ENCODE assay signal across 1 cellular context in the genomic region with DNA sequence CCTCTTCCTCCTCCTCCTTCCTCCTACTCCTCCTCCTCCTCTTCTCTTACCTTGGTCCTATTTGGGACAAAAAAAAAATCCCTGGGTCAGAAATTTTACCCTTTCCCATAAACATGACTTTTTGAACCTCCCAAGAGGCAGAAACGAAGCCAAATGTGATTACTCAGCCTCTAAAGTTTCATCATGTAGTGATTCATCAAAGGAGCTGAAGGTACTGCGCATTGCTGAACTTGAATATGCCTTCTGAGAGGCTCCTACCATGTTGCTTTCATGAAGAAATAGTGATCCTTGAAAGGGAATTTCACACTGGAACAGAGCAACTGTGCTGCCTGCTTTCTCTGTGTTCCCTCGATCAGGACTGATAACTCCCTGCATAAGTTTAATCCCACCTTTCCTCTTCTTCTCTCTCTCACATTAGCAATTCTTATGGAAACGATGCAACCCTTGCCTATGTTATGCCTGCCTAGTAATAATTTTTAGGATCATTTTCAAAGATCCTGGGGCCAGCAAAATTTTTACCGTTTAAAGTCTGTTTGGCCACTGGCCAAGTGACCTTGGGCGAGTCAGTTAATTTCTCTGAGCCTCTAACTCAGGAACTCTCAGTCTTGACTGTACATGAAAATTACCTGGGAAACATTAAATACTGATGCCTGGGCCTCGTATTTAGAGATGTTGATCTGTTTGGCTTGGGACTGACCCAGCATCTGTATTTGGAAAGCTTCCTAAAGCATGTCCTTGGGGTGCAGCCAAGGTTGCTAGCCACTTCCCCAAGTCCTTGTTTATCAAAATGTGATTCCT.
TF ChIP-seq lines count a peak whose summit lies in the region.

No MANE protein-coding gene starts in this region.

TF ChIP-seq in HepG2, 621 proteins besides CTCF, POLR2A, EP300 and RAD21 (continued from another document):
- TF ChIP-seq, protein P1, sequence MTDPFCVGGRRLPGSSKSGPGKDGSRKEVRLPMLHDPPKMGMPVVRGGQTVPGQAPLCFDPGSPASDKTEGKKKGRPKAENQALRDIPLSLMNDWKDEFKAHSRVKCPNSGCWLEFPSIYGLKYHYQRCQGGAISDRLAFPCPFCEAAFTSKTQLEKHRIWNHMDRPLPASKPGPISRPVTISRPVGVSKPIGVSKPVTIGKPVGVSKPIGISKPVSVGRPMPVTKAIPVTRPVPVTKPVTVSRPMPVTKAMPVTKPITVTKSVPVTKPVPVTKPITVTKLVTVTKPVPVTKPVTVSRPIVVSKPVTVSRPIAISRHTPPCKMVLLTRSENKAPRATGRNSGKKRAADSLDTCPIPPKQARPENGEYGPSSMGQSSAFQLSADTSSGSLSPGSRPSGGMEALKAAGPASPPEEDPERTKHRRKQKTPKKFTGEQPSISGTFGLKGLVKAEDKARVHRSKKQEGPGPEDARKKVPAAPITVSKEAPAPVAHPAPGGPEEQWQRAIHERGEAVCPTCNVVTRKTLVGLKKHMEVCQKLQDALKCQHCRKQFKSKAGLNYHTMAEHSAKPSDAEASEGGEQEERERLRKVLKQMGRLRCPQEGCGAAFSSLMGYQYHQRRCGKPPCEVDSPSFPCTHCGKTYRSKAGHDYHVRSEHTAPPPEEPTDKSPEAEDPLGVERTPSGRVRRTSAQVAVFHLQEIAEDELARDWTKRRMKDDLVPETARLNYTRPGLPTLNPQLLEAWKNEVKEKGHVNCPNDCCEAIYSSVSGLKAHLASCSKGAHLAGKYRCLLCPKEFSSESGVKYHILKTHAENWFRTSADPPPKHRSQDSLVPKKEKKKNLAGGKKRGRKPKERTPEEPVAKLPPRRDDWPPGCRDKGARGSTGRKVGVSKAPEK (CRISPR knock-in tag; IDR thresholded peaks at IDR 0.05; ENCODE audit: borderline replicate concordance): no peak
- TF ChIP-seq, protein P2, sequence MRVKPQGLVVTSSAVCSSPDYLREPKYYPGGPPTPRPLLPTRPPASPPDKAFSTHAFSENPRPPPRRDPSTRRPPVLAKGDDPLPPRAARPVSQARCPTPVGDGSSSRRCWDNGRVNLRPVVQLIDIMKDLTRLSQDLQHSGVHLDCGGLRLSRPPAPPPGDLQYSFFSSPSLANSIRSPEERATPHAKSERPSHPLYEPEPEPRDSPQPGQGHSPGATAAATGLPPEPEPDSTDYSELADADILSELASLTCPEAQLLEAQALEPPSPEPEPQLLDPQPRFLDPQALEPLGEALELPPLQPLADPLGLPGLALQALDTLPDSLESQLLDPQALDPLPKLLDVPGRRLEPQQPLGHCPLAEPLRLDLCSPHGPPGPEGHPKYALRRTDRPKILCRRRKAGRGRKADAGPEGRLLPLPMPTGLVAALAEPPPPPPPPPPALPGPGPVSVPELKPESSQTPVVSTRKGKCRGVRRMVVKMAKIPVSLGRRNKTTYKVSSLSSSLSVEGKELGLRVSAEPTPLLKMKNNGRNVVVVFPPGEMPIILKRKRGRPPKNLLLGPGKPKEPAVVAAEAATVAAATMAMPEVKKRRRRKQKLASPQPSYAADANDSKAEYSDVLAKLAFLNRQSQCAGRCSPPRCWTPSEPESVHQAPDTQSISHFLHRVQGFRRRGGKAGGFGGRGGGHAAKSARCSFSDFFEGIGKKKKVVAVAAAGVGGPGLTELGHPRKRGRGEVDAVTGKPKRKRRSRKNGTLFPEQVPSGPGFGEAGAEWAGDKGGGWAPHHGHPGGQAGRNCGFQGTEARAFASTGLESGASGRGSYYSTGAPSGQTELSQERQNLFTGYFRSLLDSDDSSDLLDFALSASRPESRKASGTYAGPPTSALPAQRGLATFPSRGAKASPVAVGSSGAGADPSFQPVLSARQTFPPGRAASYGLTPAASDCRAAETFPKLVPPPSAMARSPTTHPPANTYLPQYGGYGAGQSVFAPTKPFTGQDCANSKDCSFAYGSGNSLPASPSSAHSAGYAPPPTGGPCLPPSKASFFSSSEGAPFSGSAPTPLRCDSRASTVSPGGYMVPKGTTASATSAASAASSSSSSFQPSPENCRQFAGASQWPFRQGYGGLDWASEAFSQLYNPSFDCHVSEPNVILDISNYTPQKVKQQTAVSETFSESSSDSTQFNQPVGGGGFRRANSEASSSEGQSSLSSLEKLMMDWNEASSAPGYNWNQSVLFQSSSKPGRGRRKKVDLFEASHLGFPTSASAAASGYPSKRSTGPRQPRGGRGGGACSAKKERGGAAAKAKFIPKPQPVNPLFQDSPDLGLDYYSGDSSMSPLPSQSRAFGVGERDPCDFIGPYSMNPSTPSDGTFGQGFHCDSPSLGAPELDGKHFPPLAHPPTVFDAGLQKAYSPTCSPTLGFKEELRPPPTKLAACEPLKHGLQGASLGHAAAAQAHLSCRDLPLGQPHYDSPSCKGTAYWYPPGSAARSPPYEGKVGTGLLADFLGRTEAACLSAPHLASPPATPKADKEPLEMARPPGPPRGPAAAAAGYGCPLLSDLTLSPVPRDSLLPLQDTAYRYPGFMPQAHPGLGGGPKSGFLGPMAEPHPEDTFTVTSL (CRISPR knock-in tag; IDR thresholded peaks at IDR 0.05; ENCODE audit: borderline replicate concordance): no peak
- TF ChIP-seq CEBPB (IDR thresholded peaks at IDR 0.05; ENCODE audit: borderline replicate concordance, low read depth, low read length) (peak; percentile 82; the same call in 1 of the 2 replicates), ZNF121 (CRISPR knock-in tag; IDR thresholded peaks at IDR 0.05) (no peak), ZNF530 (CRISPR knock-in tag; IDR thresholded peaks at IDR 0.05; ENCODE audit: low read depth) (no peak), RARG (CRISPR knock-in tag; IDR thresholded peaks at IDR 0.05; ENCODE audit: low read depth) (no peak), FOSL2 (CRISPR knock-in tag; IDR thresholded peaks at IDR 0.05) (peak; percentile 93), PHF8 (CRISPR knock-in tag; IDR thresholded peaks at IDR 0.05) (no peak), ZMYM4 (CRISPR knock-in tag; IDR thresholded peaks at IDR 0.05) (0 out of 2 replicates have a peak, but pooled peaks have one; percentile 15), CREM (IDR thresholded peaks at IDR 0.05) (no peak), CREM (CRISPR knock-in tag; IDR thresholded peaks at IDR 0.05) (no peak), ZNF468 (CRISPR knock-in tag; IDR thresholded peaks at IDR 0.05) (no peak), RNF219 (CRISPR knock-in tag; IDR thresholded peaks at IDR 0.05) (no peak), ZNF33B (CRISPR knock-in tag; IDR thresholded peaks at IDR 0.05) (no peak)
- TF ChIP-seq, protein P3, sequence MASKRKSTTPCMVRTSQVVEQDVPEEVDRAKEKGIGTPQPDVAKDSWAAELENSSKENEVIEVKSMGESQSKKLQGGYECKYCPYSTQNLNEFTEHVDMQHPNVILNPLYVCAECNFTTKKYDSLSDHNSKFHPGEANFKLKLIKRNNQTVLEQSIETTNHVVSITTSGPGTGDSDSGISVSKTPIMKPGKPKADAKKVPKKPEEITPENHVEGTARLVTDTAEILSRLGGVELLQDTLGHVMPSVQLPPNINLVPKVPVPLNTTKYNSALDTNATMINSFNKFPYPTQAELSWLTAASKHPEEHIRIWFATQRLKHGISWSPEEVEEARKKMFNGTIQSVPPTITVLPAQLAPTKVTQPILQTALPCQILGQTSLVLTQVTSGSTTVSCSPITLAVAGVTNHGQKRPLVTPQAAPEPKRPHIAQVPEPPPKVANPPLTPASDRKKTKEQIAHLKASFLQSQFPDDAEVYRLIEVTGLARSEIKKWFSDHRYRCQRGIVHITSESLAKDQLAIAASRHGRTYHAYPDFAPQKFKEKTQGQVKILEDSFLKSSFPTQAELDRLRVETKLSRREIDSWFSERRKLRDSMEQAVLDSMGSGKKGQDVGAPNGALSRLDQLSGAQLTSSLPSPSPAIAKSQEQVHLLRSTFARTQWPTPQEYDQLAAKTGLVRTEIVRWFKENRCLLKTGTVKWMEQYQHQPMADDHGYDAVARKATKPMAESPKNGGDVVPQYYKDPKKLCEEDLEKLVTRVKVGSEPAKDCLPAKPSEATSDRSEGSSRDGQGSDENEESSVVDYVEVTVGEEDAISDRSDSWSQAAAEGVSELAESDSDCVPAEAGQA (IDR thresholded peaks at IDR 0.05; ENCODE audit: low read depth): peak; percentile 18; the same call in 1 of the 2 replicates
- TF ChIP-seq, protein P3 (CRISPR knock-in tag; IDR thresholded peaks at IDR 0.05; ENCODE audit: borderline replicate concordance): no peak
